1 cellular context compared by ENCODE assay signal in the genomic region with DNA sequence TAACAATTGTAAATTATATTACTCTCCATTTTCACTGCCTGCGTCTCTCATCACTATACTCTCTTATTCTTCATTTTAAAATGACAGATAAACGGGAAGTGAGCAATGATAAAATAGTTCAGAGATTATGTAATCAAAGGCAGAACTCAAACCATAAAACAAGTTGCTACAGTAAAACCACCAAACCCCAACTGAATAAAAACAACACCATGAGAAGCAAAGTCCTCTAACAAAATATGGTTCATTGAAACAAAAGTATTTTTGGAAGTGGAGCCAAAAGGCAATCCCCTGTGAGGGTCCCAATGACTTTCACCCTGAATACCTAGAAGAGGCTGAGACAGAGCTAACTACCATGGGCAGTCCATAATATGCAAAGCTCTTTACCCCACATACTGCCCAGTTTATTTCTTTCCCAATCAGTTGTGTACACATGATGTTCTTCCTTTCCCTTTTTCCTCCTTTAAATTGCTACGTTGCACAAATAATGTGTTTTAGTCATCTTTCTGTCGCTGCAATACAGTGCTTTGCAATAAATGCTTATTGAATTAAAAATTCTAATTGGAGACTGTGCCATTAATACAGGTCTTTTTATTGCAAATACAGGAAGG.
TF ChIP-seq lines count a peak whose summit lies in the region.

No MANE protein-coding gene starts in this region.

TF ChIP-seq in SK-N-SH, 30 proteins besides CTCF, POLR2A, EP300 and RAD21 (continued from another document):
- no peak for TF ChIP-seq ZBTB33 (IDR thresholded peaks at IDR 0.05; ENCODE audit: borderline replicate concordance, low read depth)
- no peak for TF ChIP-seq JUND (IDR thresholded peaks at IDR 0.05)
- no peak for TF ChIP-seq MAX (IDR thresholded peaks at IDR 0.05; ENCODE audit: low read depth)
- no peak for TF ChIP-seq ELF1 (IDR thresholded peaks at IDR 0.05)
